In genomic region chr13:83184819-83185218, GRCh38 we compare ENCODE assay signal across 27 cellular contexts.
DNase-seq lines count a peak whose midpoint lies in the region; ATAC-seq, FAIRE-seq and TF ChIP-seq lines count a peak whose summit lies in the region.
"Had no signal": no experiment of that assay in that cellular context is flagged by ENCODE, and none has a peak within 500 bp of the region (broad histone marks: within the 10 kb centered on the region; RNA-seq: fewer than 3 reads in every experiment).

No MANE protein-coding gene starts in this region.

- DNase-seq in D721Med (ENCODE audit: insufficient read length, low spot score) = no peak
- peak; percentile 60 for DNase-seq in LHCN-M2 (ENCODE audit: low read depth)
- peak; percentile 83 for DNase-seq in dedifferentiated amniotic fluid mesenchymal stem cell (ENCODE audit: extremely low spot score)
- DNase-seq in iris pigment epithelial cell (ENCODE audit: low read depth) = peak; percentile 85
- DNase-seq in hippocampal formation (lab: John Stamatoyannopoulos, UW) = no peak
- no peak for DNase-seq in activated CD4-positive, alpha-beta memory T cell treated with anti-CD3 and anti-CD28 coated beads for 36 hours
- DNase-seq: ACHN; activated CD4-positive, alpha-beta memory T cell treated with anti-CD3 and anti-CD28 coated beads, Interleukin-2, amount 10 ng/mL, durations not matched to agents 7 days and 5 days; activated CD8-positive, alpha-beta memory T cell treated with anti-CD3 and anti-CD28 coated beads, Interleukin-2, amount 50 U/mL, for 48 hours; CD4-positive, CD25-positive, alpha-beta regulatory T cell; left ventricle myocardium inferior; NCI-H1436; NCI-H2107; NCI-H446; stimulated activated CD4-positive, alpha-beta T cell treated with anti-CD3 and anti-CD28 coated beads, Interleukin-4, amount 100 ng/mL, for 4 hours had no signal

- H3K4me1 Mint-ChIP-seq in activated CD4-positive, alpha-beta memory T cell treated with anti-CD3 and anti-CD28 coated beads for 36 hours (ENCODE audit: low read depth) = no peaks in the 10 kb centered on the region
- H3K4me1 Mint-ChIP-seq: activated CD4-positive, alpha-beta memory T cell treated with anti-CD3 and anti-CD28 coated beads, Interleukin-2, amount 10 ng/mL, durations not matched to agents 7 days and 5 days; activated naive CD4-positive, alpha-beta T cell treated with anti-CD3 and anti-CD28 coated beads, Interleukin-2, amount 50 U/mL, for 24 hours; CD4-positive, CD25-positive, alpha-beta regulatory T cell; stimulated activated memory B cell treated with anti-CD40 and anti-IgM and Interleukin-4, amounts not matched to agents 10 μg/mL and 1 μg/mL and 100 μg/mL, for 72 hours had no signal

- no peak overlapping the region for H3K27ac Mint-ChIP-seq in activated CD4-positive, alpha-beta memory T cell treated with anti-CD3 and anti-CD28 coated beads for 36 hours
- H3K27ac Mint-ChIP-seq: activated CD4-positive, alpha-beta memory T cell treated with anti-CD3 and anti-CD28 coated beads, Interleukin-2, amount 10 ng/mL, durations not matched to agents 7 days and 5 days; activated naive CD4-positive, alpha-beta T cell treated with anti-CD3 and anti-CD28 coated beads, Interleukin-2, amount 50 U/mL, for 24 hours; activated T-helper 2 cell treated with anti-CD3 and anti-CD28 coated beads, Interferon-gamma antibody, Interleukin-2, Interleukin-4, amounts not matched to agents 10 μg/mL and 5 μg/mL and 100 μg/mL, durations not matched to agents 14 hours and 24 hours and 36 hours; CD4-positive, CD25-positive, alpha-beta regulatory T cell; progenitor cell of endocrine pancreas; stimulated activated memory B cell treated with anti-CD40 and anti-IgM and Interleukin-4, amounts not matched to agents 10 μg/mL and 1 μg/mL and 100 μg/mL, for 72 hours; T-helper 1 cell treated with Interleukin-12 subunit alpha and Interleukin-12 subunit beta and Interleukin-4 antibody, amounts not matched to agents 30 μg/mL and 1 μg/mL, for 36 hours had no signal

- no peaks in the 10 kb centered on the region for H3K36me3 Mint-ChIP-seq in activated CD4-positive, alpha-beta memory T cell treated with anti-CD3 and anti-CD28 coated beads for 36 hours
- H3K36me3 Mint-ChIP-seq: activated naive CD4-positive, alpha-beta T cell treated with anti-CD3 and anti-CD28 coated beads, Interleukin-2, amount 50 U/mL, for 24 hours; CD4-positive, CD25-positive, alpha-beta regulatory T cell; stimulated activated memory B cell treated with anti-CD40 and anti-IgM and Interleukin-4, amounts not matched to agents 10 μg/mL and 1 μg/mL and 100 μg/mL, for 72 hours had no signal

- CTCF ChIA-PET in activated CD4-positive, alpha-beta memory T cell treated with anti-CD3 and anti-CD28 coated beads for 36 hours (lab: Charles Lee) = no interaction called here

- intact Hi-C loops in activated CD4-positive, alpha-beta memory T cell treated with anti-CD3 and anti-CD28 coated beads for 36 hours (cut with micrococcal nuclease) = no loop called here

- no peak for TF ChIP-seq CTCF in D721Med (IDR thresholded peaks at IDR 0.05; ENCODE audit: insufficient read depth, missing control alignments)

- H3K4me3 Mint-ChIP-seq in activated CD4-positive, alpha-beta memory T cell treated with anti-CD3 and anti-CD28 coated beads for 36 hours = no peak overlapping the region
- H3K4me3 Mint-ChIP-seq: activated CD4-positive, alpha-beta memory T cell treated with anti-CD3 and anti-CD28 coated beads, Interleukin-2, amount 10 ng/mL, durations not matched to agents 7 days and 5 days; activated naive CD4-positive, alpha-beta T cell treated with anti-CD3 and anti-CD28 coated beads, Interleukin-2, amount 50 U/mL, for 24 hours; CD4-positive, CD25-positive, alpha-beta regulatory T cell; stimulated activated memory B cell treated with anti-CD40 and anti-IgM and Interleukin-4, amounts not matched to agents 10 μg/mL and 1 μg/mL and 100 μg/mL, for 72 hours; T-helper 1 cell treated with Interleukin-12 subunit alpha and Interleukin-12 subunit beta and Interleukin-4 antibody, amounts not matched to agents 30 μg/mL and 1 μg/mL, for 36 hours had no signal

- ATAC-seq in GM19397 (IDR thresholded peaks at IDR 0.05; ENCODE audit: unreplicated experiment) = no peak
- ATAC-seq in GM21786 (IDR thresholded peaks at IDR 0.05; ENCODE audit: unreplicated experiment) = no peak
- ATAC-seq: activated CD4-positive, CD25-positive, alpha-beta regulatory T cell treated with anti-CD3 and anti-CD28 coated beads, Interleukin-2, amount 50 U/mL, for 24 hours; gastroesophageal sphincter; K562; stimulated activated memory B cell treated with anti-CD40 and anti-IgM and Interleukin-4, amounts not matched to agents 10 μg/mL and 1 μg/mL and 100 μg/mL, for 72 hours had no signal

- POLR2A ChIA-PET in activated CD4-positive, alpha-beta memory T cell treated with anti-CD3 and anti-CD28 coated beads for 36 hours (lab: Charles Lee) = no interaction called here

- peaks cover 8% of the 10 kb centered on the region for H3K9me3 Mint-ChIP-seq in activated CD4-positive, alpha-beta memory T cell treated with anti-CD3 and anti-CD28 coated beads for 36 hours
- H3K9me3 Mint-ChIP-seq: activated naive CD4-positive, alpha-beta T cell treated with anti-CD3 and anti-CD28 coated beads, Interleukin-2, amount 50 U/mL, for 24 hours had no signal

- peak; percentile 67 for FAIRE-seq in D721Med (lab: Jason Lieb, UNC)
- FAIRE-seq: endothelial cell of umbilical vein, islet of Langerhans, K562 had no signal

- H3K27me3 Mint-ChIP-seq in activated CD4-positive, alpha-beta memory T cell treated with anti-CD3 and anti-CD28 coated beads for 36 hours = no peaks in the 10 kb centered on the region
- H3K27me3 Mint-ChIP-seq: activated CD4-positive, alpha-beta memory T cell treated with anti-CD3 and anti-CD28 coated beads, Interleukin-2, amount 10 ng/mL, durations not matched to agents 7 days and 5 days; activated naive CD4-positive, alpha-beta T cell treated with anti-CD3 and anti-CD28 coated beads, Interleukin-2, amount 50 U/mL, for 24 hours; CD4-positive, CD25-positive, alpha-beta regulatory T cell; progenitor cell of endocrine pancreas; stimulated activated memory B cell treated with anti-CD40 and anti-IgM and Interleukin-4, amounts not matched to agents 10 μg/mL and 1 μg/mL and 100 μg/mL, for 72 hours had no signal

Comparison
In these comparisons a context has a peak if more than half of its experiments do, and no peak if none do; other contexts are left out.
1. DNase-seq: peak in LHCN-M2 (single experiment), dedifferentiated amniotic fluid mesenchymal stem cell (single experiment) and iris pigment epithelial cell (single experiment); none in D721Med (single experiment), hippocampal formation (0 of 2) and activated CD4-positive, alpha-beta memory T cell treated with anti-CD3 and anti-CD28 coated beads for 36 hours (single experiment).